Comparison of ENCODE assay signal across 26 cellular contexts in the genomic region with DNA sequence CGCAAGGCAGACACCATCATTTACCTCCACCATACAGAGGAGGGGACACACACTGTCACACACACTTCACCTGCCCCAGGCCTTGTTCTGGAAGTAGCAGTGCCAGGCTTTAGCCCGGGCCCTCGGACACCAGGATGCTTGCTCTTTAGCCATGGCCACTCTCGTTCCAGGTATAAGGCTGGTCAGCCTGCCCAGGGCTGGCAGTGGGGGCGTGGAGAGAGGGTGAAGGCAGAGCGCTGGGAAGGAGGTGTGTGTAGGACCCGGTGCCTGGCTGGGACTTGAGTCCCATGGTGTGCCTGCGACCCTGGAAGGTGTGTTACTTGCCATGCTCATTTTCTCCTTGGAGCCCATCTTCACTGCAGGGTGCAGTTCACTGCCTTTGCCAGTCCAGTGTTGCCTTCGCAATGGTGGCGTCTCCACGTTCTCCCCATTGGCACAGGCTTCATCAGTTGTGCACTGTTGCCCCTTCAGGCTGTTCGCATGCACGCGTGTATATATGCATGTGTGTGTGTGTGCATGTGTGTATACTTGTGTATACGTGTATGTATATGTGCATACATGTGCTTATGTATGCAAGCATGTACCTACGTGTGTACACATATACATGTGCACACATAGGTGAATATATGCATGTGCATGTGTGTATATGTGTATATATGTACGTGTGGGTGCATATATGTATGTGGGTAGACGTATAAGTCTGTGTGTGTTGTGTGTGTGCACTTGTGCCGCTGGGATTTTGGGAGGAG.
A peak's percentile ranks its signal among the peaks of the same experiment; 100 is the strongest.
DNase-seq lines count a peak whose midpoint lies in the region; ATAC-seq and TF ChIP-seq lines count a peak whose summit lies in the region.
"Had no signal": no experiment of that assay in that cellular context is flagged by ENCODE, and none has a peak within 500 bp of the region (broad histone marks: within the 10 kb centered on the region; RNA-seq: fewer than 3 reads in every experiment).

No MANE protein-coding gene starts in this region.

- no peak overlapping the region for H3K4me3 Mint-ChIP-seq in activated CD8-positive, alpha-beta T cell treated with anti-CD3 and anti-CD28 coated beads, Interleukin-2, amount 10 ng/mL, durations not matched to agents 7 days and 5 days
- no peak overlapping the region for H3K4me3 Mint-ChIP-seq in activated CD8-positive, alpha-beta T cell treated with anti-CD3 and anti-CD28 coated beads for 36 hours
- no peak overlapping the region for H3K4me3 Mint-ChIP-seq in neural progenitor cell
- H3K4me3 Mint-ChIP-seq: activated naive CD8-positive, alpha-beta T cell treated with anti-CD3 and anti-CD28 coated beads, Interleukin-2, amount 50 U/mL, for 24 hours; activated T-cell treated with anti-CD3 and anti-CD28 coated beads, Interleukin-2, amount 50 U/mL, for 24 hours had no signal

- peak; percentile 17 for DNase-seq in activated CD8-positive, alpha-beta T cell treated with anti-CD3 and anti-CD28 coated beads, Interleukin-2, amount 10 ng/mL, durations not matched to agents 7 days and 5 days
- DNase-seq in activated CD8-positive, alpha-beta T cell treated with anti-CD3 and anti-CD28 coated beads for 36 hours, result no peak
- DNase-seq in colonic mucosa (peak; percentile 16), neural progenitor cell (ENCODE audit: low spot score) (no peak), ureter (ENCODE audit: low spot score) (peak; percentile 40), DMS53 treated with DMSO at 0.1 percent for 48 hours (lab: John Stamatoyannopoulos, UW; ENCODE audit: unreplicated experiment) (no peak)
- DNase-seq: 8988T; activated CD4-positive, alpha-beta T cell treated with anti-CD3 and anti-CD28 coated beads for 4 hours; activated CD8-positive, alpha-beta memory T cell treated with anti-CD3 and anti-CD28 coated beads for 24 hours; activated naive CD8-positive, alpha-beta T cell treated with anti-CD3 and anti-CD28 coated beads, Interleukin-2, amount 50 U/mL, for 24 hours; activated T-cell treated with anti-CD3 and anti-CD28 coated beads, Interleukin-2, amount 50 U/mL, for 24 hours; DND-41; effector memory CD4-positive, alpha-beta T cell; GF-D8; left lung; mesendoderm; NCI-H1694; NCI-H82; SIG-M5; stimulated activated CD4-positive, alpha-beta T cell treated with anti-CD3 and anti-CD28 coated beads, Interleukin-1b, Interleukin-23, amount 100 ng/mL, for 48 hours had no signal

- intact Hi-C loops in activated CD8-positive, alpha-beta T cell treated with anti-CD3 and anti-CD28 coated beads for 36 hours (cut with micrococcal nuclease), result no loop called here
- intact Hi-C loops in colonic mucosa (cut with DNase I), result no loop called here

- ATAC-seq in activated CD8-positive, alpha-beta T cell treated with anti-CD3 and anti-CD28 coated beads, Interleukin-2, amount 10 ng/mL, durations not matched to agents 7 days and 5 days, result no peak
- no peak for ATAC-seq in activated CD8-positive, alpha-beta T cell treated with anti-CD3 and anti-CD28 coated beads for 36 hours
- no peak for ATAC-seq in HG03175 (IDR thresholded peaks at IDR 0.05; ENCODE audit: unreplicated experiment)
- ATAC-seq in HG03095 (IDR thresholded peaks at IDR 0.05; ENCODE audit: unreplicated experiment), result no peak
- ATAC-seq: activated naive CD8-positive, alpha-beta T cell treated with anti-CD3 and anti-CD28 coated beads, Interleukin-2, amount 50 U/mL, for 24 hours; left lung had no signal

- no peaks in the 10 kb centered on the region for H4K20me1 ChIP-seq in neural progenitor cell (ENCODE audit: low read depth)

- peaks cover 10% of the 10 kb centered on the region for H3K27me3 Mint-ChIP-seq in activated CD8-positive, alpha-beta T cell treated with anti-CD3 and anti-CD28 coated beads, Interleukin-2, amount 10 ng/mL, durations not matched to agents 7 days and 5 days (ENCODE audit: low read depth)
- H3K27me3 Mint-ChIP-seq in activated CD8-positive, alpha-beta T cell treated with anti-CD3 and anti-CD28 coated beads for 36 hours, result no peaks in the 10 kb centered on the region
- H3K27me3 Mint-ChIP-seq in neural progenitor cell (ENCODE audit: insufficient read depth, low read depth), result peaks cover 5% of the 10 kb centered on the region
- H3K27me3 Mint-ChIP-seq: activated naive CD8-positive, alpha-beta T cell treated with anti-CD3 and anti-CD28 coated beads, Interleukin-2, amount 50 U/mL, for 24 hours; activated T-cell treated with anti-CD3 and anti-CD28 coated beads, Interleukin-2, amount 50 U/mL, for 24 hours had no signal

- no peak overlapping the region for H3K4me2 ChIP-seq in neural progenitor cell

- H3K9me3 Mint-ChIP-seq in activated CD8-positive, alpha-beta T cell treated with anti-CD3 and anti-CD28 coated beads, Interleukin-2, amount 10 ng/mL, durations not matched to agents 7 days and 5 days (ENCODE audit: insufficient read depth), result no peaks in the 10 kb centered on the region
- H3K9me3 Mint-ChIP-seq in activated CD8-positive, alpha-beta T cell treated with anti-CD3 and anti-CD28 coated beads for 36 hours, result no peaks in the 10 kb centered on the region
- no peaks in the 10 kb centered on the region for H3K9me3 Mint-ChIP-seq in neural progenitor cell
- H3K9me3 Mint-ChIP-seq: activated naive CD8-positive, alpha-beta T cell treated with anti-CD3 and anti-CD28 coated beads, Interleukin-2, amount 50 U/mL, for 24 hours; activated T-cell treated with anti-CD3 and anti-CD28 coated beads, Interleukin-2, amount 50 U/mL, for 24 hours had no signal

- no peak overlapping the region for H3K9ac ChIP-seq in colonic mucosa (ENCODE audit: low read depth in 2 of 2, low read length in 2 of 2)
- H3K9ac ChIP-seq in neural progenitor cell, result no peak overlapping the region

- CTCF ChIA-PET in activated CD8-positive, alpha-beta T cell treated with anti-CD3 and anti-CD28 coated beads, Interleukin-2, amount 10 ng/mL, durations not matched to agents 7 days and 5 days (lab: Charles Lee), result no interaction called here
- CTCF ChIA-PET in activated CD8-positive, alpha-beta T cell treated with anti-CD3 and anti-CD28 coated beads for 36 hours (lab: Charles Lee), result interaction anchor here (0.6 to 0.7 kb wide), 2 partner anchors 15 kb away, joined by 3 read pairs; no protein-coding TSS in a partner anchor

- H3K9me3 ChIP-seq in colonic mucosa (no peaks in the 10 kb centered on the region), neural progenitor cell (ENCODE audit: low read depth) (no peaks in the 10 kb centered on the region)
- H3K9me3 ChIP-seq: left lung, stomach, thyroid gland had no signal

- H3K4me1 Mint-ChIP-seq in activated CD8-positive, alpha-beta T cell treated with anti-CD3 and anti-CD28 coated beads, Interleukin-2, amount 10 ng/mL, durations not matched to agents 7 days and 5 days (ENCODE audit: low read depth), result peaks cover 19% of the 10 kb centered on the region
- peaks cover 41% of the 10 kb centered on the region for H3K4me1 Mint-ChIP-seq in activated CD8-positive, alpha-beta T cell treated with anti-CD3 and anti-CD28 coated beads for 36 hours (ENCODE audit: low read depth)
- H3K4me1 Mint-ChIP-seq in neural progenitor cell, result peaks cover 45% of the 10 kb centered on the region

- H3K36me3 ChIP-seq in colonic mucosa (no peaks in the 10 kb centered on the region), neural progenitor cell (no peaks in the 10 kb centered on the region)
- H3K36me3 ChIP-seq: cardiac muscle cell, left lung, stomach, thyroid gland had no signal

- no peaks in the 10 kb centered on the region for H3F3A ChIP-seq in neural progenitor cell (ENCODE audit: low read depth)

- H3K36me3 Mint-ChIP-seq in activated CD8-positive, alpha-beta T cell treated with anti-CD3 and anti-CD28 coated beads, Interleukin-2, amount 10 ng/mL, durations not matched to agents 7 days and 5 days (ENCODE audit: low read depth), result no peaks in the 10 kb centered on the region
- no peaks in the 10 kb centered on the region for H3K36me3 Mint-ChIP-seq in activated CD8-positive, alpha-beta T cell treated with anti-CD3 and anti-CD28 coated beads for 36 hours (ENCODE audit: low read depth)
- no peaks in the 10 kb centered on the region for H3K36me3 Mint-ChIP-seq in neural progenitor cell

- POLR2A ChIA-PET in activated CD8-positive, alpha-beta T cell treated with anti-CD3 and anti-CD28 coated beads, Interleukin-2, amount 10 ng/mL, durations not matched to agents 7 days and 5 days (lab: Charles Lee), result no interaction called here
- POLR2A ChIA-PET in activated CD8-positive, alpha-beta T cell treated with anti-CD3 and anti-CD28 coated beads for 36 hours (lab: Charles Lee), result no interaction called here

- H3K27ac ChIP-seq in colonic mucosa (no peak overlapping the region), neural progenitor cell (no peak overlapping the region)
- H3K27ac ChIP-seq: cardiac muscle cell, left lung, skin epidermis, stomach, thyroid gland had no signal

- H2AFZ ChIP-seq in neural progenitor cell (replicated peaks), result no peak overlapping the region

- no peak for TF ChIP-seq CTCF in activated CD8-positive, alpha-beta T cell treated with anti-CD3 and anti-CD28 coated beads for 36 hours (IDR thresholded peaks at IDR 0.05)
- TF ChIP-seq CTCF in colonic mucosa (IDR thresholded peaks at IDR 0.05), result no peak
- no peak for TF ChIP-seq CTCF in neural progenitor cell (IDR thresholded peaks at IDR 0.05)

- H3K79me2 ChIP-seq in neural progenitor cell (ENCODE audit: low read depth), result no peaks in the 10 kb centered on the region

- H3K4me3 ChIP-seq in colonic mucosa, result no peak overlapping the region
- no peak overlapping the region for H3K4me3 ChIP-seq in neural progenitor cell
- H3K4me3 ChIP-seq: cardiac muscle cell, left lung, skin epidermis, stomach, thyroid gland had no signal

- H3K27ac Mint-ChIP-seq in activated CD8-positive, alpha-beta T cell treated with anti-CD3 and anti-CD28 coated beads, Interleukin-2, amount 10 ng/mL, durations not matched to agents 7 days and 5 days, result no peak overlapping the region
- no peak overlapping the region for H3K27ac Mint-ChIP-seq in activated CD8-positive, alpha-beta T cell treated with anti-CD3 and anti-CD28 coated beads for 36 hours
- peak overlapping the region; percentile 74 for H3K27ac Mint-ChIP-seq in neural progenitor cell
- H3K27ac Mint-ChIP-seq: activated naive CD8-positive, alpha-beta T cell treated with anti-CD3 and anti-CD28 coated beads, Interleukin-2, amount 50 U/mL, for 24 hours; activated T-cell treated with anti-CD3 and anti-CD28 coated beads, Interleukin-2, amount 50 U/mL, for 24 hours had no signal

- H3K4me1 ChIP-seq in colonic mucosa (peaks cover 17% of the 10 kb centered on the region), neural progenitor cell (peaks cover 16% of the 10 kb centered on the region)

- H3K27me3 ChIP-seq in colonic mucosa (no peaks in the 10 kb centered on the region), neural progenitor cell (no peaks in the 10 kb centered on the region)
- H3K27me3 ChIP-seq: cardiac muscle cell, left lung, stomach, thyroid gland had no signal

Comparison
In these comparisons a context has a peak if more than half of its experiments do, and no peak if none do; other contexts are left out.
1. DNase-seq: peak in activated CD8-positive, alpha-beta T cell treated with anti-CD3 and anti-CD28 coated beads, Interleukin-2, amount 10 ng/mL, durations not matched to agents 7 days and 5 days (single experiment), colonic mucosa (single experiment) and ureter (single experiment); none in activated CD8-positive, alpha-beta T cell treated with anti-CD3 and anti-CD28 coated beads for 36 hours (single experiment), neural progenitor cell (single experiment) and DMS53 treated with DMSO at 0.1 percent for 48 hours (single experiment).